Comparison of ENCODE assay signal across 17 cellular contexts in the genomic region with DNA sequence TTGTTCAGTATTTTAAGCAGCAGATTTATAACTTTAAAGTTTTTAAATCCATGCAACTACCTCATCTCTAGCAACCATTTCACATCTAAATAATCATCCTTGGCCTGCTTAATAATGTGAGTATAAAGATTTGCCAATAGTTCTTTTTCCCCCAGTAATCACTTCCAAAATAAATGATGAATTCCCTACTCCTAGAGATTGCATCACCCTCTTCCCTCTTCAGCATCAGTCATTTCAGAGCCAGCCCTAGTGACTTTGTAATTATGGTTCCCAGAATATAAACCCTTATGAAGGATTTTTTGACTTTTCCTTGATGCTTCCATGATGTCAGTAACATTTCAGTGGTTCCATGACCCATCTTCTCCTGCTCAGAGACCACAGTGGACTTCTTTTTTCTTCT. TPM values are rescaled to one million over a fixed set of nuclear protein-coding genes. Genes with fewer than 3 reads are reported as not detected.
DNase-seq lines count a peak whose midpoint lies in the region; ATAC-seq and TF ChIP-seq lines count a peak whose summit lies in the region.
"Had no signal": no experiment of that assay in that cellular context is flagged by ENCODE, and none has a peak within 500 bp of the region (broad histone marks: within the 10 kb centered on the region; RNA-seq: fewer than 3 reads in every experiment).

No MANE protein-coding gene starts in this region.

- no peak overlapping the region for H3K4me3 ChIP-seq in fibroblast of mammary gland (ENCODE audit: control insufficient read depth, low read depth, low read length)
- no peak overlapping the region for H3K4me3 ChIP-seq in vagina
- H3K4me3 ChIP-seq in testis: no peak overlapping the region

- intact Hi-C loops in Right ventricle myocardium inferior (cut with DNase I): no loop called here
- intact Hi-C loops in cardiac septum (cut with DNase I): no loop called here
- intact Hi-C loops in vagina (cut with DNase I): loop anchor here (10.0 kb wide), 1 partner anchor 306 kb away; no protein-coding TSS in a partner anchor
- intact Hi-C loops in testis (cut with DNase I; ENCODE audit: low total_unique reads): no loop called here

- H3K27ac ChIP-seq in vagina (peak overlapping the region; percentile 60), testis (peak overlapping the region in 1 of 2 donors; percentile 47)

- peak; percentile 88 for ATAC-seq in Right ventricle myocardium inferior
- peak; percentile 60 for ATAC-seq in omental fat pad (ENCODE audit: low FRiP score)
- no peak for ATAC-seq in SK-N-SH treated with all-trans-retinoic acid at 6 μM for 48 hours
- ATAC-seq in GM18909 (IDR thresholded peaks at IDR 0.05; ENCODE audit: poor library complexity, unreplicated experiment): no peak
- ATAC-seq: HCT116; stimulated activated naive B cell treated with anti-CD40 and anti-IgM and Interleukin-4, amounts not matched to agents 10 μg/mL and 1 μg/mL and 100 μg/mL, for 72 hours had no signal

- no peaks in the 10 kb centered on the region for H3K9me3 ChIP-seq in vagina
- no peaks in the 10 kb centered on the region for H3K9me3 ChIP-seq in testis

- TF ChIP-seq POLR2A in vagina (IDR thresholded peaks at IDR 0.05): no peak
- no peak for TF ChIP-seq POLR2A in testis (IDR thresholded peaks at IDR 0.05)

- peaks cover 12% of the 10 kb centered on the region for H3K4me1 ChIP-seq in vagina
- no peaks in the 10 kb centered on the region for H3K4me1 ChIP-seq in testis

- no peaks in the 10 kb centered on the region for H3K36me3 ChIP-seq in vagina
- H3K36me3 ChIP-seq in testis (ENCODE audit: low read depth, missing control alignments): no peaks in the 10 kb centered on the region

- H3K27me3 ChIP-seq in vagina (no peaks in the 10 kb centered on the region), testis (no peaks in the 10 kb centered on the region)

- TF ChIP-seq CTCF in fibroblast of mammary gland (conservative IDR thresholded peaks at IDR 0.05; ENCODE audit: control insufficient read depth, insufficient read depth, low read depth, low read length) (no peak), omental fat pad (IDR thresholded peaks at IDR 0.05) (no peak), vagina (IDR thresholded peaks at IDR 0.05) (no peak), testis (IDR thresholded peaks at IDR 0.05) (no peak)

- DNase-seq in Right ventricle myocardium inferior (ENCODE audit: missing footprints) (no peak), cardiac septum (ENCODE audit: low spot score) (no peak), fibroblast of mammary gland (ENCODE audit: low read depth) (peak; percentile 74), omental fat pad (ENCODE audit: low spot score) (no peak), vagina (ENCODE audit: extremely low spot score in 2 of 2) (no peak), testis (no peak)
- DNase-seq: Calu3; dermis blood vessel endothelial cell; foreskin melanocyte; immature natural killer cell; NCI-H1930; SHP77; stimulated activated CD4-positive, alpha-beta T cell treated with anti-CD3 and anti-CD28 coated beads, Interleukin-4, amount 100 ng/mL, for 4 hours; stimulated activated naive B cell treated with anti-CD40 and anti-IgM and Interleukin-4, amounts not matched to agents 10 μg/mL and 1 μg/mL and 100 μg/mL, for 72 hours had no signal

TF ChIP-seq in SK-N-SH treated with all-trans-retinoic acid at 6 μM for 48 hours, 23 proteins besides CTCF, POLR2A, EP300 and RAD21:
- TF ChIP-seq ZNF8 (CRISPR knock-in tag; IDR thresholded peaks at IDR 0.05): no peak
- TF ChIP-seq ESRRG (CRISPR knock-in tag; IDR thresholded peaks at IDR 0.05): no peak
- TF ChIP-seq, protein P1, sequence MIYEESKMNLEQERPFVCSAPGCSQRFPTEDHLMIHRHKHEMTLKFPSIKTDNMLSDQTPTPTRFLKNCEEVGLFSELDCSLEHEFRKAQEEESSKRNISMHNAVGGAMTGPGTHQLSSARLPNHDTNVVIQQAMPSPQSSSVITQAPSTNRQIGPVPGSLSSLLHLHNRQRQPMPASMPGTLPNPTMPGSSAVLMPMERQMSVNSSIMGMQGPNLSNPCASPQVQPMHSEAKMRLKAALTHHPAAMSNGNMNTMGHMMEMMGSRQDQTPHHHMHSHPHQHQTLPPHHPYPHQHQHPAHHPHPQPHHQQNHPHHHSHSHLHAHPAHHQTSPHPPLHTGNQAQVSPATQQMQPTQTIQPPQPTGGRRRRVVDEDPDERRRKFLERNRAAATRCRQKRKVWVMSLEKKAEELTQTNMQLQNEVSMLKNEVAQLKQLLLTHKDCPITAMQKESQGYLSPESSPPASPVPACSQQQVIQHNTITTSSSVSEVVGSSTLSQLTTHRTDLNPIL (CRISPR knock-in tag; IDR thresholded peaks at IDR 0.05; ENCODE audit: low read depth): no peak
- no peak for TF ChIP-seq TCF4 (CRISPR knock-in tag; IDR thresholded peaks at IDR 0.05; ENCODE audit: borderline replicate concordance)
- TF ChIP-seq GLIS3 (CRISPR knock-in tag; IDR thresholded peaks at IDR 0.05): no peak
- TF ChIP-seq ZNF70 (CRISPR knock-in tag; IDR thresholded peaks at IDR 0.05): no peak
- TF ChIP-seq ARNTL (CRISPR knock-in tag; IDR thresholded peaks at IDR 0.05; ENCODE audit: borderline replicate concordance, low read depth): no peak
- TF ChIP-seq ZFP30 (CRISPR knock-in tag; IDR thresholded peaks at IDR 0.05): no peak
- TF ChIP-seq, protein P2, sequence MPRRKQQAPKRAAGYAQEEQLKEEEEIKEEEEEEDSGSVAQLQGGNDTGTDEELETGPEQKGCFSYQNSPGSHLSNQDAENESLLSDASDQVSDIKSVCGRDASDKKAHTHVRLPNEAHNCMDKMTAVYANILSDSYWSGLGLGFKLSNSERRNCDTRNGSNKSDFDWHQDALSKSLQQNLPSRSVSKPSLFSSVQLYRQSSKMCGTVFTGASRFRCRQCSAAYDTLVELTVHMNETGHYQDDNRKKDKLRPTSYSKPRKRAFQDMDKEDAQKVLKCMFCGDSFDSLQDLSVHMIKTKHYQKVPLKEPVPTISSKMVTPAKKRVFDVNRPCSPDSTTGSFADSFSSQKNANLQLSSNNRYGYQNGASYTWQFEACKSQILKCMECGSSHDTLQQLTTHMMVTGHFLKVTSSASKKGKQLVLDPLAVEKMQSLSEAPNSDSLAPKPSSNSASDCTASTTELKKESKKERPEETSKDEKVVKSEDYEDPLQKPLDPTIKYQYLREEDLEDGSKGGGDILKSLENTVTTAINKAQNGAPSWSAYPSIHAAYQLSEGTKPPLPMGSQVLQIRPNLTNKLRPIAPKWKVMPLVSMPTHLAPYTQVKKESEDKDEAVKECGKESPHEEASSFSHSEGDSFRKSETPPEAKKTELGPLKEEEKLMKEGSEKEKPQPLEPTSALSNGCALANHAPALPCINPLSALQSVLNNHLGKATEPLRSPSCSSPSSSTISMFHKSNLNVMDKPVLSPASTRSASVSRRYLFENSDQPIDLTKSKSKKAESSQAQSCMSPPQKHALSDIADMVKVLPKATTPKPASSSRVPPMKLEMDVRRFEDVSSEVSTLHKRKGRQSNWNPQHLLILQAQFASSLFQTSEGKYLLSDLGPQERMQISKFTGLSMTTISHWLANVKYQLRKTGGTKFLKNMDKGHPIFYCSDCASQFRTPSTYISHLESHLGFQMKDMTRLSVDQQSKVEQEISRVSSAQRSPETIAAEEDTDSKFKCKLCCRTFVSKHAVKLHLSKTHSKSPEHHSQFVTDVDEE (CRISPR knock-in tag; IDR thresholded peaks at IDR 0.05): no peak
- no peak for TF ChIP-seq ZC3H10 (CRISPR knock-in tag; IDR thresholded peaks at IDR 0.05)
- no peak for TF ChIP-seq TOX (CRISPR knock-in tag; IDR thresholded peaks at IDR 0.05; ENCODE audit: borderline replicate concordance)
- TF ChIP-seq, protein P3, sequence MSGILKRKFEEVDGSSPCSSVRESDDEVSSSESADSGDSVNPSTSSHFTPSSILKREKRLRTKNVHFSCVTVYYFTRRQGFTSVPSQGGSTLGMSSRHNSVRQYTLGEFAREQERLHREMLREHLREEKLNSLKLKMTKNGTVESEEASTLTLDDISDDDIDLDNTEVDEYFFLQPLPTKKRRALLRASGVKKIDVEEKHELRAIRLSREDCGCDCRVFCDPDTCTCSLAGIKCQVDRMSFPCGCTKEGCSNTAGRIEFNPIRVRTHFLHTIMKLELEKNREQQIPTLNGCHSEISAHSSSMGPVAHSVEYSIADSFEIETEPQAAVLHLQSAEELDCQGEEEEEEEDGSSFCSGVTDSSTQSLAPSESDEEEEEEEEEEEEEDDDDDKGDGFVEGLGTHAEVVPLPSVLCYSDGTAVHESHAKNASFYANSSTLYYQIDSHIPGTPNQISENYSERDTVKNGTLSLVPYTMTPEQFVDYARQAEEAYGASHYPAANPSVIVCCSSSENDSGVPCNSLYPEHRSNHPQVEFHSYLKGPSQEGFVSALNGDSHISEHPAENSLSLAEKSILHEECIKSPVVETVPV (CRISPR knock-in tag; IDR thresholded peaks at IDR 0.05): no peak
- TF ChIP-seq CSDC2 (CRISPR knock-in tag; IDR thresholded peaks at IDR 0.05): no peak
- TF ChIP-seq, protein P4, sequence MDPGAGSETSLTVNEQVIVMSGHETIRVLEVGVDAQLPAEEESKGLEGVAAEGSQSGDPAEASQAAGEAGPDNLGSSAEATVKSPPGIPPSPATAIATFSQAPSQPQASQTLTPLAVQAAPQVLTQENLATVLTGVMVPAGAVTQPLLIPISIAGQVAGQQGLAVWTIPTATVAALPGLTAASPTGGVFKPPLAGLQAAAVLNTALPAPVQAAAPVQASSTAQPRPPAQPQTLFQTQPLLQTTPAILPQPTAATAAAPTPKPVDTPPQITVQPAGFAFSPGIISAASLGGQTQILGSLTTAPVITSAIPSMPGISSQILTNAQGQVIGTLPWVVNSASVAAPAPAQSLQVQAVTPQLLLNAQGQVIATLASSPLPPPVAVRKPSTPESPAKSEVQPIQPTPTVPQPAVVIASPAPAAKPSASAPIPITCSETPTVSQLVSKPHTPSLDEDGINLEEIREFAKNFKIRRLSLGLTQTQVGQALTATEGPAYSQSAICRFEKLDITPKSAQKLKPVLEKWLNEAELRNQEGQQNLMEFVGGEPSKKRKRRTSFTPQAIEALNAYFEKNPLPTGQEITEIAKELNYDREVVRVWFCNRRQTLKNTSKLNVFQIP (CRISPR knock-in tag; IDR thresholded peaks at IDR 0.05; ENCODE audit: borderline replicate concordance, low read depth): no peak
- TF ChIP-seq OSR1 (CRISPR knock-in tag; IDR thresholded peaks at IDR 0.05): no peak
- no peak for TF ChIP-seq RARB (CRISPR knock-in tag; IDR thresholded peaks at IDR 0.05)
- TF ChIP-seq PPARA (CRISPR knock-in tag; IDR thresholded peaks at IDR 0.05; ENCODE audit: borderline replicate concordance): no peak

RNA-seq across cellular contexts. Expression of a gene that starts 36.3 kb away (rescaled TPM):
- 41.3 TPM for total RNA-seq in Right ventricle myocardium inferior
- 120 TPM for total RNA-seq in cardiac septum
- 10 to 100 TPM; 31.3 to 64.0 (median 46.5) TPM for total RNA-seq in omental fat pad
- total RNA-seq in vagina: 41.5 TPM
- total RNA-seq in testis: 10 to 100 TPM; 16.7 to 20.1 TPM
- 16.5 TPM for polyA plus RNA-seq in testis (ENCODE audit: insufficient read depth, low read depth, low replicate concordance)

Comparison
In these comparisons a context has a peak if more than half of its experiments do, and no peak if none do; other contexts are left out.
1. ATAC-seq: peak in Right ventricle myocardium inferior (single experiment) and omental fat pad (single experiment); none in SK-N-SH treated with all-trans-retinoic acid at 6 μM for 48 hours (single experiment) and GM18909 (single experiment).